Comparison of ENCODE assay signal across 18 cellular contexts in genomic region chr10:117334075-117334474, GRCh38. TPM values are rescaled to one million over a fixed set of nuclear protein-coding genes. Genes with fewer than 3 reads are reported as not detected.
A peak's percentile ranks its signal among the peaks of the same experiment; 100 is the strongest.
DNase-seq lines count a peak whose midpoint lies in the region; TF ChIP-seq lines count a peak whose summit lies in the region.
"Had no signal": no experiment of that assay in that cellular context is flagged by ENCODE, and none has a peak within 500 bp of the region (broad histone marks: within the 10 kb centered on the region; RNA-seq: fewer than 3 reads in every experiment).

No MANE protein-coding gene starts in this region.

- in situ Hi-C loops in brain microvascular endothelial cell (cut with HindIII; ENCODE audit: low pct_ligation_motif_present, low sequenced_read_pairs): no loop called here

- no peaks in the 10 kb centered on the region for H3K9me3 ChIP-seq in SJCRH30 (replicated peaks)
- H3K9me3 ChIP-seq: SJSA1 had no signal

- no peaks in the 10 kb centered on the region for H3K27me3 ChIP-seq in brain microvascular endothelial cell (replicated peaks)
- H3K27me3 ChIP-seq in SJCRH30: no peaks in the 10 kb centered on the region
- H3K27me3 ChIP-seq: SJSA1 had no signal

- TF ChIP-seq CTCF in brain microvascular endothelial cell (IDR thresholded peaks at IDR 0.05; ENCODE audit: low read depth, low read length, missing control alignments) (no peak), fibroblast of pulmonary artery (IDR thresholded peaks at IDR 0.05; ENCODE audit: low read length, missing control alignments) (no peak)

- H3K27ac ChIP-seq in brain microvascular endothelial cell (no peak overlapping the region), SJCRH30 (no peak overlapping the region)
- H3K27ac ChIP-seq: C4-2B, SJSA1 had no signal

- H3K36me3 ChIP-seq in brain microvascular endothelial cell (replicated peaks): no peaks in the 10 kb centered on the region
- H3K36me3 ChIP-seq in SJCRH30: peaks cover 11% of the 10 kb centered on the region

- H3K4me1 ChIP-seq in SJCRH30: 0 out of 2 replicates have a peak, but pooled peaks cover 6% of the 10 kb centered on the region

- H3K4me3 ChIP-seq in brain microvascular endothelial cell (ENCODE audit: low read depth, low read length): no peak overlapping the region
- H3K4me3 ChIP-seq in fibroblast of pulmonary artery (replicated peaks; ENCODE audit: low read depth, low read length): no peak overlapping the region
- H3K4me3 ChIP-seq in SJCRH30: no peak overlapping the region
- H3K4me3 ChIP-seq: SJSA1 had no signal

- DNase-seq in LHCN-M2 (ENCODE audit: low read depth) (peak; percentile 9), brain microvascular endothelial cell (peak; percentile 18), fibroblast of pulmonary artery (ENCODE audit: low read depth) (peak; percentile 28), GM03348 (ENCODE audit: low spot score) (no peak), NCI-H510A treated with DMSO at 0.1 percent for 48 hours (lab: John Stamatoyannopoulos, UW) (no peak), T-helper 9 cell (no peak), SJCRH30 (no peak)
- DNase-seq: ACHN, AML-193, DMS79, HCEC 1CT, KG1, NCI-H1436, NCI-H1930, NCI-H226, NCI-H526 had no signal

RNA-seq across cellular contexts. Expression of gene PDZD8, which starts 41.2 kb away (rescaled TPM):
- 17.0 and 21.3 TPM in 2 replicates for total RNA-seq in LHCN-M2 (2014; rRNA removed)
- 5.2 TPM for polyA plus RNA-seq in LHCN-M2 (2012)
- total RNA-seq in SJCRH30 (2014; rRNA removed; shearing (Covaris generic)): 29.9 and 31.4 TPM in 2 replicates

Comparison
In these comparisons a context has a peak if more than half of its experiments do, and no peak if none do; other contexts are left out.
1. DNase-seq: peak in LHCN-M2 (single experiment), brain microvascular endothelial cell (single experiment) and fibroblast of pulmonary artery (single experiment); none in GM03348 (single experiment), NCI-H510A treated with DMSO at 0.1 percent for 48 hours (single experiment), T-helper 9 cell (single experiment) and SJCRH30 (0 of 2).